In genomic region chr6:6697620-6698019, GRCh38 we compare ENCODE assay signal across 12 cellular contexts.
DNase-seq lines count a peak whose midpoint lies in the region; ATAC-seq, FAIRE-seq and TF ChIP-seq lines count a peak whose summit lies in the region.
"Had no signal": no experiment of that assay in that cellular context is flagged by ENCODE, and none has a peak within 500 bp of the region (broad histone marks: within the 10 kb centered on the region; RNA-seq: fewer than 3 reads in every experiment).

No MANE protein-coding gene starts in this region.

- H3K27ac Mint-ChIP-seq in dendritic cell treated with granulocyte-macrophage colony-stimulating factor and Interleukin-4, amounts not matched to agents 40 ng/mL and 50 ng/mL, for 4 days, result peak overlapping the region; percentile 88
- no peak overlapping the region for H3K27ac Mint-ChIP-seq in stimulated activated effector memory CD8-positive, alpha-beta T cell treated with anti-CD3 and anti-CD28 coated beads, Interleukin-12 subunit alpha, Interleukin-12 subunit beta, amount 100 ng/mL, for 72 hours
- no peak overlapping the region for H3K27ac Mint-ChIP-seq in osteocyte (ENCODE audit: unreplicated experiment)
- H3K27ac Mint-ChIP-seq: activated T-helper 17 cell treated with anti-CD3 and anti-CD28 coated beads, Interleukin-2, amount 50 U/mL, for 72 hours had no signal

- H3K36me3 Mint-ChIP-seq in dendritic cell treated with granulocyte-macrophage colony-stimulating factor and Interleukin-4, amounts not matched to agents 40 ng/mL and 50 ng/mL, for 4 days (ENCODE audit: low read depth), result peaks cover 73% of the 10 kb centered on the region
- H3K36me3 Mint-ChIP-seq in stimulated activated effector memory CD8-positive, alpha-beta T cell treated with anti-CD3 and anti-CD28 coated beads, Interleukin-12 subunit alpha, Interleukin-12 subunit beta, amount 100 ng/mL, for 72 hours, result no peaks in the 10 kb centered on the region
- H3K36me3 Mint-ChIP-seq in osteocyte (ENCODE audit: unreplicated experiment), result no peaks in the 10 kb centered on the region

- H3K27me3 Mint-ChIP-seq in dendritic cell treated with granulocyte-macrophage colony-stimulating factor and Interleukin-4, amounts not matched to agents 40 ng/mL and 50 ng/mL, for 4 days, result no peaks in the 10 kb centered on the region
- H3K27me3 Mint-ChIP-seq in osteocyte (ENCODE audit: unreplicated experiment), result no peaks in the 10 kb centered on the region

- no peak for TF ChIP-seq CTCF in D721Med (IDR thresholded peaks at IDR 0.05; ENCODE audit: insufficient read depth, missing control alignments)
- TF ChIP-seq CTCF in osteocyte (IDR thresholded peaks at IDR 0.05), result no peak

- peaks cover 76% of the 10 kb centered on the region for H3K4me1 Mint-ChIP-seq in dendritic cell treated with granulocyte-macrophage colony-stimulating factor and Interleukin-4, amounts not matched to agents 40 ng/mL and 50 ng/mL, for 4 days (ENCODE audit: low read depth)
- no peaks in the 10 kb centered on the region for H3K4me1 Mint-ChIP-seq in stimulated activated effector memory CD8-positive, alpha-beta T cell treated with anti-CD3 and anti-CD28 coated beads, Interleukin-12 subunit alpha, Interleukin-12 subunit beta, amount 100 ng/mL, for 72 hours
- H3K4me1 Mint-ChIP-seq in osteocyte (ENCODE audit: unreplicated experiment), result peaks cover 22% of the 10 kb centered on the region

- H3K4me3 Mint-ChIP-seq in dendritic cell treated with granulocyte-macrophage colony-stimulating factor and Interleukin-4, amounts not matched to agents 40 ng/mL and 50 ng/mL, for 4 days, result no peak overlapping the region
- H3K4me3 Mint-ChIP-seq in stimulated activated effector memory CD8-positive, alpha-beta T cell treated with anti-CD3 and anti-CD28 coated beads, Interleukin-12 subunit alpha, Interleukin-12 subunit beta, amount 100 ng/mL, for 72 hours, result no peak overlapping the region
- no peak overlapping the region for H3K4me3 Mint-ChIP-seq in osteocyte (ENCODE audit: unreplicated experiment)
- H3K4me3 Mint-ChIP-seq: activated CD4-positive, alpha-beta T cell treated with anti-CD3 and anti-CD28 coated beads, Interleukin-2, amount 10 ng/mL, durations not matched to agents 24 days and 14 days; activated T-helper 17 cell treated with anti-CD3 and anti-CD28 coated beads, Interleukin-2, amount 50 U/mL, for 72 hours had no signal

- intact Hi-C loops in dendritic cell treated with granulocyte-macrophage colony-stimulating factor and Interleukin-4, amounts not matched to agents 40 ng/mL and 50 ng/mL, for 4 days (cut with micrococcal nuclease), result no loop called here

- FAIRE-seq in D721Med (lab: Jason Lieb, UNC), result no peak
- FAIRE-seq: endometrium had no signal

- peak; percentile 42 for DNase-seq in D721Med (ENCODE audit: insufficient read length, low spot score)
- peak; percentile 73 for DNase-seq in MV-4-11 (lab: John Stamatoyannopoulos, UW)
- DNase-seq in myocyte (ENCODE audit: low read depth), result peak; percentile 60
- DNase-seq in stimulated activated effector memory CD8-positive, alpha-beta T cell treated with anti-CD3 and anti-CD28 coated beads, Interleukin-12 subunit alpha, Interleukin-12 subunit beta, amount 100 ng/mL, for 72 hours (ENCODE audit: low spot score in 2 of 2), result no peak
- DNase-seq in hippocampal formation (lab: John Stamatoyannopoulos, UW), result no peak
- no peak for DNase-seq in NCI-H226
- no peak for DNase-seq in osteocyte (ENCODE audit: extremely low spot score, unreplicated experiment)

- no peaks in the 10 kb centered on the region for H3K9me3 Mint-ChIP-seq in dendritic cell treated with granulocyte-macrophage colony-stimulating factor and Interleukin-4, amounts not matched to agents 40 ng/mL and 50 ng/mL, for 4 days
- H3K9me3 Mint-ChIP-seq in stimulated activated effector memory CD8-positive, alpha-beta T cell treated with anti-CD3 and anti-CD28 coated beads, Interleukin-12 subunit alpha, Interleukin-12 subunit beta, amount 100 ng/mL, for 72 hours, result no peaks in the 10 kb centered on the region
- no peaks in the 10 kb centered on the region for H3K9me3 Mint-ChIP-seq in osteocyte (ENCODE audit: unreplicated experiment)
- H3K9me3 Mint-ChIP-seq: activated CD4-positive, alpha-beta T cell treated with anti-CD3 and anti-CD28 coated beads, Interleukin-2, amount 10 ng/mL, durations not matched to agents 24 days and 14 days; activated T-helper 17 cell treated with anti-CD3 and anti-CD28 coated beads, Interleukin-2, amount 50 U/mL, for 72 hours had no signal

- ATAC-seq in stimulated activated effector memory CD8-positive, alpha-beta T cell treated with anti-CD3 and anti-CD28 coated beads, Interleukin-12 subunit alpha, Interleukin-12 subunit beta, amount 100 ng/mL, for 72 hours, result no peak
- ATAC-seq: activated T-helper 17 cell treated with anti-CD3 and anti-CD28 coated beads, Interleukin-2, amount 50 U/mL, for 72 hours; sciatic nerve had no signal

Comparison
In these comparisons a context has a peak if more than half of its experiments do, and no peak if none do; other contexts are left out.
1. DNase-seq: peak in D721Med (single experiment), MV-4-11 (single experiment) and myocyte (single experiment); none in stimulated activated effector memory CD8-positive, alpha-beta T cell treated with anti-CD3 and anti-CD28 coated beads, Interleukin-12 subunit alpha, Interleukin-12 subunit beta, amount 100 ng/mL, for 72 hours (0 of 2), hippocampal formation (0 of 2), NCI-H226 (single experiment) and osteocyte (single experiment).